In genomic region chr14:104794099-104794498, GRCh38 we compare ENCODE assay signal across 8 cellular contexts. TPM values are rescaled to one million over a fixed set of nuclear protein-coding genes. Genes with fewer than 3 reads are reported as not detected.
DNase-seq lines count a peak whose midpoint lies in the region; ATAC-seq, FAIRE-seq and TF ChIP-seq lines count a peak whose summit lies in the region.

No MANE protein-coding gene starts in this region.

- CTCF ChIA-PET in RWPE1 (lab: Yijun Ruan, JAX) = interaction anchor here (0.7 to 2.4 kb wide), 3 partner anchors 25 to 115 kb away, joined by 3 to 10 read pairs (median 3); no protein-coding TSS in a partner anchor

- intact Hi-C loops in kidney (cut with DNase I) = no loop called here

- H3K9ac ChIP-seq in kidney (ENCODE audit: low read length in 2 of 2) = peak overlapping the region; percentile 49 to 56

- H3K9me3 ChIP-seq in kidney (ENCODE audit: control insufficient read depth in 1 of 2, low read length in 2 of 2) = no peaks in the 10 kb centered on the region

- peak overlapping the region; percentile 62 to 64 for H3K4me3 ChIP-seq in kidney (ENCODE audit: low read length in 2 of 2)

- POLR2A ChIA-PET in RWPE1 (lab: Yijun Ruan, JAX; ENCODE audit: low non-redundant PET) = interaction anchor here (0.9 kb wide), 1 partner anchor 32 kb away, joined by 4 read pairs; no protein-coding TSS in a partner anchor

- ATAC-seq in HG02678 (IDR thresholded peaks at IDR 0.05; ENCODE audit: unreplicated experiment) (no peak), HG03108 (IDR thresholded peaks at IDR 0.05; ENCODE audit: unreplicated experiment) (no peak)

- H3K27ac ChIP-seq in RWPE1 (peak overlapping the region; percentile 84), kidney (ENCODE audit: low read depth in 2 of 2, low read length in 2 of 2) (no peak overlapping the region)

- DNase-seq in NCI-H748 (lab: John Stamatoyannopoulos, UW; ENCODE audit: unreplicated experiment) = peak; percentile 37
- DNase-seq in NCI-H748 treated with DMSO at 0.1 percent for 48 hours (lab: John Stamatoyannopoulos, UW) = no peak
- peak; percentile 66 for DNase-seq in RWPE1 (ENCODE audit: low spot score)
- DNase-seq in T47D (ENCODE audit: low read depth in 1 of 2, low spot score in 1 of 2) = peak; percentile 78 to 95
- no peak for DNase-seq in kidney
- DNase-seq in stimulated activated CD8-positive, alpha-beta memory T cell treated with anti-CD3 and anti-CD28 coated beads, Interleukin-4, amount 100 ng/mL, for 24 hours (ENCODE audit: low read depth) = peak; percentile 40

- peaks cover 3 to 31% of the 10 kb centered on the region in 2 donors for H3K4me1 ChIP-seq in kidney (ENCODE audit: control insufficient read depth in 1 of 2, insufficient read depth in 1 of 2, low read depth in 1 of 2, low read length in 2 of 2)

- H3K36me3 ChIP-seq in kidney (ENCODE audit: control insufficient read depth in 1 of 2, insufficient read depth in 2 of 2, low read length in 2 of 2) = no peaks in the 10 kb centered on the region

- FAIRE-seq in kidney (lab: Jason Lieb, UNC) = no peak

- in situ Hi-C loops in T47D (cut with HindIII; ENCODE audit: low pct_unique_long_range_greater_than_20kb, low sequenced_read_pairs) = no loop called here

- no peak for TF ChIP-seq CTCF in RWPE1 (conservative IDR thresholded peaks at IDR 0.05; ENCODE audit: low read depth)
- TF ChIP-seq CTCF in kidney (IDR thresholded peaks at IDR 0.05; ENCODE audit: borderline replicate concordance, extremely low read depth, insufficient read depth) = no peak

RNA-seq across cellular contexts. Expression of gene AKT1, which starts 1.4 kb away (rescaled TPM):
- 125 TPM for total RNA-seq in kidney
- 70.6 TPM for polyA plus RNA-seq in kidney (ENCODE audit: insufficient read depth, low read depth, low replicate concordance)

RNA-seq across cellular contexts. Expression of gene ZBTB42, which starts 6.8 kb away (rescaled TPM):
- total RNA-seq in kidney = 10.0 TPM
- polyA plus RNA-seq in kidney (ENCODE audit: insufficient read depth, low read depth, low replicate concordance) = 3.9 TPM

RNA-seq across cellular contexts. Expression of gene SIVA1, which starts 41.2 kb away (rescaled TPM):
- 65.7 TPM for total RNA-seq in kidney
- 124 TPM for polyA plus RNA-seq in kidney (ENCODE audit: insufficient read depth, low read depth, low replicate concordance)

Comparison
In these comparisons a context has a peak if more than half of its experiments do, and no peak if none do; other contexts are left out.
1. DNase-seq: peak in NCI-H748 (single experiment), RWPE1 (single experiment), T47D (2 of 2) and stimulated activated CD8-positive, alpha-beta memory T cell treated with anti-CD3 and anti-CD28 coated beads, Interleukin-4, amount 100 ng/mL, for 24 hours (single experiment); none in NCI-H748 treated with DMSO at 0.1 percent for 48 hours (single experiment) and kidney (single experiment).